Comparison of ENCODE assay signal across 10 cellular contexts in genomic region chr16:16202400-16203143, GRCh38. TPM values are rescaled to one million over a fixed set of nuclear protein-coding genes. Genes with fewer than 3 reads are reported as not detected.
DNase-seq lines count a peak whose midpoint lies in the region; ATAC-seq and TF ChIP-seq lines count a peak whose summit lies in the region.
"Not testable (repeated sequence)": the region's sequence is repeated elsewhere in the genome, so short reads cannot be mapped to it uniquely, and the experiment has no call there.
"Had no signal": no experiment of that assay in that cellular context is flagged by ENCODE, and none has a peak within 500 bp of the region (broad histone marks: within the 10 kb centered on the region; RNA-seq: fewer than 3 reads in every experiment).

No MANE protein-coding gene starts in this region.

- WGBS in lung, 2 donors: 35 to 36% methylated on average over 3 to 4 of the region's 4 CpGs

- not testable (repeated sequence) for H3K27me3 Mint-ChIP-seq in CD4-positive, alpha-beta memory T cell; activated T-cell treated with anti-CD3 and anti-CD28 coated beads, Interleukin-2, amount 50 U/mL, for 24 hours

- H3K27ac ChIP-seq in CD4-positive, alpha-beta memory T cell (ENCODE audit: low read depth, low read length); RWPE2 (ENCODE audit: poor library complexity, severe bottlenecking); lung (ENCODE audit: low read depth in 1 of 2, low read length in 1 of 2): not testable (repeated sequence)

- H3K4me1 Mint-ChIP-seq in CD4-positive, alpha-beta memory T cell; activated T-cell treated with anti-CD3 and anti-CD28 coated beads, Interleukin-2, amount 50 U/mL, for 24 hours (ENCODE audit: low read depth): not testable (repeated sequence)

- CTCF ChIA-PET in CD4-positive, alpha-beta memory T cell (lab: Charles Lee; ENCODE audit: partially characterized antibody): not testable (repeated sequence)

- not testable (repeated sequence) for H3K36me3 ChIP-seq in CD4-positive, alpha-beta memory T cell (ENCODE audit: insufficient read depth, low read length); RWPE2 (ENCODE audit: low read depth); lung (ENCODE audit: control insufficient read depth in 2 of 2, insufficient read depth in 2 of 2, low read length in 2 of 2)

- H3K36me3 Mint-ChIP-seq in CD4-positive, alpha-beta memory T cell; activated T-cell treated with anti-CD3 and anti-CD28 coated beads, Interleukin-2, amount 50 U/mL, for 24 hours (ENCODE audit: low read depth): not testable (repeated sequence)

- ATAC-seq in RWPE2 (ENCODE audit: low read depth) (peak; percentile 45; the same call in 2 of the 3 replicates), lung (ENCODE audit: insufficient read depth, low FRiP score) (peak; percentile 58)

- H3K4me1 ChIP-seq in CD4-positive, alpha-beta memory T cell (ENCODE audit: insufficient read depth, low read length); RWPE2 (ENCODE audit: insufficient read depth, poor library complexity, severe bottlenecking); lung (ENCODE audit: control insufficient read depth in 2 of 2, insufficient read depth in 2 of 2, low read length in 2 of 2): not testable (repeated sequence)

- not testable (repeated sequence) for H3K9me3 Mint-ChIP-seq in CD4-positive, alpha-beta memory T cell; activated T-cell treated with anti-CD3 and anti-CD28 coated beads, Interleukin-2, amount 50 U/mL, for 24 hours

- not testable (repeated sequence) for H3K27ac Mint-ChIP-seq in CD4-positive, alpha-beta memory T cell
- H3K27ac Mint-ChIP-seq in activated T-cell treated with anti-CD3 and anti-CD28 coated beads, Interleukin-2, amount 50 U/mL, for 24 hours: peak overlapping the region; percentile 47

- DNase-seq in CD4-positive, alpha-beta memory T cell: peak in 4 of 5 donors; percentile 12 to 46 (median 22)
- DNase-seq in HCEC 1CT: peak; percentile 51
- DNase-seq in NCI-H2029 treated with DMSO at 0.1 percent for 48 hours (lab: John Stamatoyannopoulos, UW): peak; percentile 22
- not testable (repeated sequence) for DNase-seq in RWPE2 (ENCODE audit: low spot score); activated T-cell treated with anti-CD3 and anti-CD28 coated beads, Interleukin-2, amount 50 U/mL, for 24 hours; epithelial cell of proximal tubule (ENCODE audit: low read depth)
- peak; percentile 71 for DNase-seq in lung (ENCODE audit: low spot score)
- DNase-seq in stimulated activated CD4-positive, alpha-beta T cell treated with anti-CD3 and anti-CD28 coated beads, Interleukin-4, amount 100 ng/mL, for 48 hours (ENCODE audit: low read depth in 2 of 2): peak; percentile 28 to 30

- not testable (repeated sequence) for H3K27me3 ChIP-seq in CD4-positive, alpha-beta memory T cell (ENCODE audit: insufficient read depth, low read length); RWPE2 (ENCODE audit: insufficient read depth, poor library complexity, severe bottlenecking); lung (ENCODE audit: control insufficient read depth, insufficient read depth)

- H3K4me3 ChIP-seq in CD4-positive, alpha-beta memory T cell (ENCODE audit: low read length in 2 of 2); RWPE2 (ENCODE audit: severe bottlenecking); epithelial cell of proximal tubule (ENCODE audit: low read depth, low read length); lung: not testable (repeated sequence)

- H3K4me3 Mint-ChIP-seq in CD4-positive, alpha-beta memory T cell; activated T-cell treated with anti-CD3 and anti-CD28 coated beads, Interleukin-2, amount 50 U/mL, for 24 hours: not testable (repeated sequence)

- intact Hi-C loops in CD4-positive, alpha-beta memory T cell (cut with micrococcal nuclease): not testable (repeated sequence)

- TF ChIP-seq CTCF in RWPE2 (IDR thresholded peaks at IDR 0.05; ENCODE audit: poor library complexity, severe bottlenecking); lung (IDR thresholded peaks at IDR 0.05; ENCODE audit: control extremely low read depth, extremely low read depth): not testable (repeated sequence)
- TF ChIP-seq CTCF in epithelial cell of proximal tubule (conservative IDR thresholded peaks at IDR 0.05; ENCODE audit: low read depth, low read length): peak; percentile 43

- not testable (repeated sequence) for H3K9me3 ChIP-seq in CD4-positive, alpha-beta memory T cell (ENCODE audit: control insufficient read depth in 1 of 2, low read length in 2 of 2); RWPE2 (ENCODE audit: severe bottlenecking); lung (ENCODE audit: control insufficient read depth in 2 of 2, insufficient read depth in 1 of 2, low read length in 1 of 2)

- POLR2A ChIA-PET in CD4-positive, alpha-beta memory T cell (lab: Charles Lee; ENCODE audit: partially characterized antibody): not testable (repeated sequence)

RNA-seq across cellular contexts. Expression of gene ABCC6, which starts 20.7 kb away (rescaled TPM):
- not detected for total RNA-seq in CD4-positive, alpha-beta memory T cell
- polyA plus RNA-seq in CD4-positive, alpha-beta memory T cell: under 1 TPM in 1 of 2 donors, not detected in 1; 0.15 TPM
- total RNA-seq in epithelial cell of proximal tubule (1.1 and 4.8 TPM in 2 replicates), lung (10 to 100 TPM; 22.7 to 25.1 TPM)
- polyA plus RNA-seq in lung: 10 to 100 TPM; 10.0 to 37.0 TPM
- total RNA-seq: activated naive CD4-positive, alpha-beta T cell treated with anti-CD3 and anti-CD28 coated beads, Interleukin-2, amount 50 U/mL, for 72 hours; SJSA1 had no signal

RNA-seq across cellular contexts. Expression of gene NOMO3, which starts 29.8 kb away (rescaled TPM):
- total RNA-seq in CD4-positive, alpha-beta memory T cell: 10 to 100 TPM; 53.3 to 62.0 TPM
- 10 to 100 TPM; 15.8 to 18.0 TPM for polyA plus RNA-seq in CD4-positive, alpha-beta memory T cell
- total RNA-seq in epithelial cell of proximal tubule (21.2 and 23.6 TPM in 2 replicates), lung (10 to 100 TPM; 42.0 to 54.9 TPM)
- polyA plus RNA-seq in lung: 10 to 100 TPM in 1 of 2 donors, 1 to 10 TPM in 1; 7.8 to 14.2 TPM
